15 cellular contexts compared by ENCODE assay signal in genomic region chr12:77841467-77842054, GRCh38. TPM values are rescaled to one million over a fixed set of nuclear protein-coding genes. Genes with fewer than 3 reads are reported as not detected.
DNase-seq lines count a peak whose midpoint lies in the region; ATAC-seq, FAIRE-seq and TF ChIP-seq lines count a peak whose summit lies in the region.
"Had no signal": no experiment of that assay in that cellular context is flagged by ENCODE, and none has a peak within 500 bp of the region (broad histone marks: within the 10 kb centered on the region; RNA-seq: fewer than 3 reads in every experiment).

No MANE protein-coding gene starts in this region.

- WGBS in small intestine, 3 donors, result 72 to 90% (median 84%) methylated on average over 1 of the region's 1 CpG

- no peak overlapping the region for H3K4me3 ChIP-seq in small intestine (ENCODE audit: low read depth in 1 of 2, low read length in 2 of 2)
- H3K4me3 ChIP-seq: ascending aorta, esophagus squamous epithelium, smooth muscle cell had no signal

- POLR2A ChIA-PET in RWPE1 (lab: Yijun Ruan, JAX; ENCODE audit: low non-redundant PET), result no interaction called here

- CTCF ChIA-PET in RWPE1 (lab: Yijun Ruan, JAX), result interaction anchor here (0.7 kb wide), 1 partner anchor 90 kb away, joined by 4 read pairs; no protein-coding TSS in a partner anchor

- TF ChIP-seq CTCF in RWPE1 (conservative IDR thresholded peaks at IDR 0.05; ENCODE audit: low read depth) (no peak), foreskin keratinocyte (conservative IDR thresholded peaks at IDR 0.05) (no peak)

- DNase-seq in RWPE1 (ENCODE audit: low spot score), result peak; percentile 8
- peak; percentile 13 to 29 for DNase-seq in foreskin keratinocyte
- no peak for DNase-seq in small intestine
- DNase-seq in activated CD4-positive, alpha-beta T cell treated with anti-CD3 and anti-CD28 coated beads for 4 hours, result no peak
- no peak for DNase-seq in hippocampal formation (lab: John Stamatoyannopoulos, UW)
- DNase-seq in urothelium cell line (ENCODE audit: low spot score), result no peak
- DNase-seq: activated effector memory CD4-positive, alpha-beta T cell treated with Interleukin-2 at 50 U/mL for 16 hours; esophagus squamous epithelium; hypothalamus; NCI-H2081 treated with DMSO at 0.1 percent for 48 hours had no signal

- no peak overlapping the region for H3K27ac ChIP-seq in RWPE1
- H3K27ac ChIP-seq in foreskin keratinocyte, result no peak overlapping the region
- no peak overlapping the region for H3K27ac ChIP-seq in small intestine (ENCODE audit: low read depth in 1 of 2, low read length in 1 of 2)
- H3K27ac ChIP-seq: ascending aorta, esophagus squamous epithelium, VCaP had no signal

- no peaks in the 10 kb centered on the region for H3K9me3 ChIP-seq in small intestine (ENCODE audit: control insufficient read depth, low read depth)
- H3K9me3 ChIP-seq: ascending aorta, esophagus squamous epithelium had no signal

- H3K36me3 ChIP-seq in small intestine (ENCODE audit: control insufficient read depth in 2 of 2, insufficient read depth in 2 of 2, low read length in 2 of 2), result no peaks in the 10 kb centered on the region
- H3K36me3 ChIP-seq: ascending aorta, esophagus squamous epithelium had no signal

- H3K4me1 ChIP-seq in foreskin keratinocyte (peaks cover 4% of the 10 kb centered on the region), small intestine (ENCODE audit: control insufficient read depth in 2 of 2, insufficient read depth in 1 of 2, low read depth in 1 of 2, low read length in 1 of 2) (no peaks in the 10 kb centered on the region)
- H3K4me1 ChIP-seq: ascending aorta, esophagus squamous epithelium had no signal

- FAIRE-seq in small intestine (lab: Jason Lieb, UNC), result no peak
- FAIRE-seq in urothelium cell line (lab: Jason Lieb, UNC), result no peak

- H3K27me3 ChIP-seq in foreskin keratinocyte, result peaks cover 73% of the 10 kb centered on the region
- H3K27me3 ChIP-seq in small intestine (ENCODE audit: control insufficient read depth in 2 of 2, insufficient read depth in 2 of 2, low read length in 2 of 2), result no peaks in the 10 kb centered on the region
- H3K27me3 ChIP-seq: ascending aorta, esophagus squamous epithelium had no signal

- ATAC-seq in GM18861 (IDR thresholded peaks at IDR 0.05; ENCODE audit: unreplicated experiment) (peak; percentile 43), HG03442 (IDR thresholded peaks at IDR 0.05; ENCODE audit: unreplicated experiment) (peak; percentile 51), foreskin keratinocyte (peak; percentile 24)

RNA-seq across cellular contexts. Expression of gene NAV3, which starts 10.9 kb away (rescaled TPM):
- total RNA-seq in foreskin keratinocyte, result 28.5 and 41.8 TPM in 2 replicates
- 3.8 and 4.0 TPM in 2 replicates for polyA plus RNA-seq in foreskin keratinocyte
- under 1 TPM in 1 of 3 donors, not detected in 2; 0.36 TPM for polyA plus RNA-seq in small intestine

Comparison
In these comparisons a context has a peak if more than half of its experiments do, and no peak if none do; other contexts are left out.
1. DNase-seq: peak in RWPE1 (single experiment) and foreskin keratinocyte (2 of 2); none in small intestine (single experiment), activated CD4-positive, alpha-beta T cell treated with anti-CD3 and anti-CD28 coated beads for 4 hours (0 of 2), hippocampal formation (0 of 2) and urothelium cell line (single experiment).
2. Peak in every context shown above with its lines, with median percentiles within 50 percentile points of each other: ATAC-seq.